8 cellular contexts compared by ENCODE assay signal in genomic region chr12:120468271-120468845, GRCh38. TPM values are rescaled to one million over a fixed set of nuclear protein-coding genes. Genes with fewer than 3 reads are reported as not detected.
DNase-seq lines count a peak whose midpoint lies in the region; ATAC-seq and TF ChIP-seq lines count a peak whose summit lies in the region.

No MANE protein-coding gene starts in this region.

- no peaks in the 10 kb centered on the region for H3K9me3 Mint-ChIP-seq in activated CD8-positive, alpha-beta T cell treated with anti-CD3 and anti-CD28 coated beads, Interleukin-2, amount 10 ng/mL, durations not matched to agents 7 days and 5 days (ENCODE audit: insufficient read depth)

- H4K20me1 ChIP-seq in fibroblast of lung (ENCODE audit: control insufficient read depth, extremely low read depth, insufficient read depth, low read length) (peaks cover 5% of the 10 kb centered on the region), neural cell (ENCODE audit: insufficient read depth) (peaks cover 8% of the 10 kb centered on the region)

- H3K27ac Mint-ChIP-seq in activated CD8-positive, alpha-beta T cell treated with anti-CD3 and anti-CD28 coated beads, Interleukin-2, amount 10 ng/mL, durations not matched to agents 7 days and 5 days: peak overlapping the region; percentile 87

- peaks cover 40% of the 10 kb centered on the region for H3K4me1 Mint-ChIP-seq in activated CD8-positive, alpha-beta T cell treated with anti-CD3 and anti-CD28 coated beads, Interleukin-2, amount 10 ng/mL, durations not matched to agents 7 days and 5 days (ENCODE audit: low read depth)

- TF ChIP-seq EP300 in neural cell (conservative IDR thresholded peaks at IDR 0.05; ENCODE audit: poor library complexity, severe bottlenecking): no peak

- no peaks in the 10 kb centered on the region for H3K27me3 Mint-ChIP-seq in activated CD8-positive, alpha-beta T cell treated with anti-CD3 and anti-CD28 coated beads, Interleukin-2, amount 10 ng/mL, durations not matched to agents 7 days and 5 days (ENCODE audit: low read depth)

- H3K27me3 ChIP-seq in fibroblast of lung (ENCODE audit: control insufficient read depth, insufficient read depth, low read length) (no peaks in the 10 kb centered on the region), neural cell (ENCODE audit: insufficient read depth, low read depth, low read length) (no peaks in the 10 kb centered on the region)

- H3K36me3 ChIP-seq in fibroblast of lung (ENCODE audit: control insufficient read depth, insufficient read depth, low read length) (peaks cover 10% of the 10 kb centered on the region), neural cell (ENCODE audit: insufficient read depth, low read length) (peaks cover 20% of the 10 kb centered on the region)

- DNase-seq in activated gamma-delta T cell treated with Interleukin-2 at 50 U/mL for 16 hours: peak; percentile 14
- no peak for DNase-seq in activated gamma-delta T cell (lab: John Stamatoyannopoulos, UW)
- DNase-seq in LHCN-M2 (ENCODE audit: low read depth): peak; percentile 65
- peak; percentile 45 for DNase-seq in activated CD8-positive, alpha-beta T cell treated with anti-CD3 and anti-CD28 coated beads, Interleukin-2, amount 10 ng/mL, durations not matched to agents 7 days and 5 days
- peak; percentile 63 to 71 for DNase-seq in fibroblast of lung (ENCODE audit: low read depth in 2 of 2)
- no peak for DNase-seq in DMS79 treated with DMSO at 0.1 percent for 48 hours (lab: John Stamatoyannopoulos, UW)

- H3K4me3 ChIP-seq in fibroblast of lung (replicated peaks in 1 of 4; ENCODE audit: control extremely low read depth in 1 of 4, insufficient read depth in 1 of 4, low read depth in 3 of 4, low read length in 4 of 4) (peak overlapping the region; percentile 84 to 92 (median 88)), neural cell (ENCODE audit: low read length) (peak overlapping the region; percentile 97)

- no peaks in the 10 kb centered on the region for H3K9me2 ChIP-seq in neural cell (ENCODE audit: insufficient read depth, low read length)

- no peak for ATAC-seq in activated CD8-positive, alpha-beta T cell treated with anti-CD3 and anti-CD28 coated beads, Interleukin-2, amount 10 ng/mL, durations not matched to agents 7 days and 5 days
- no peak for ATAC-seq in GM19351 (IDR thresholded peaks at IDR 0.05; ENCODE audit: unreplicated experiment)

- POLR2A ChIA-PET in activated CD8-positive, alpha-beta T cell treated with anti-CD3 and anti-CD28 coated beads, Interleukin-2, amount 10 ng/mL, durations not matched to agents 7 days and 5 days (lab: Charles Lee): interaction anchor here (0.6 to 4.0 kb wide), 9 partner anchors 9 to 827 kb away, joined by 3 to 27 read pairs (median 5); partner anchors contain the start of genes COQ5, COX6A1, DYNLL1 and RNU4-1

- H2AFZ ChIP-seq in fibroblast of lung (ENCODE audit: low read length) (peak overlapping the region; percentile 33), neural cell (ENCODE audit: low read depth, low read length) (peak overlapping the region; percentile 40)

- H3K27ac ChIP-seq in fibroblast of lung (ENCODE audit: insufficient read depth, low read length): peak overlapping the region; percentile 76
- peak overlapping the region; percentile 95 for H3K27ac ChIP-seq in neural cell (ENCODE audit: low read length)

- CTCF ChIA-PET in activated CD8-positive, alpha-beta T cell treated with anti-CD3 and anti-CD28 coated beads, Interleukin-2, amount 10 ng/mL, durations not matched to agents 7 days and 5 days (lab: Charles Lee): interaction anchor here (0.6 to 4.7 kb wide), 26 partner anchors 10 to 503 kb away, joined by 3 to 27 read pairs (median 6); partner anchors contain the start of genes COQ5, COX6A1, DYNLL1 and POP5

- H3K9ac ChIP-seq in fibroblast of lung (ENCODE audit: insufficient read depth, low read length): peak overlapping the region; percentile 92
- H3K9ac ChIP-seq in neural cell (ENCODE audit: low read length): peak overlapping the region; percentile 95

- TF ChIP-seq CTCF in fibroblast of lung (conservative IDR thresholded peaks at IDR 0.05 in 1 of 2, IDR thresholded peaks at IDR 0.05 in 1 of 2; ENCODE audit: low read depth in 1 of 2, low read length in 2 of 2) (no peak), neural cell (IDR thresholded peaks at IDR 0.05; ENCODE audit: poor library complexity, severe bottlenecking) (no peak)

- peaks cover 7% of the 10 kb centered on the region for H3F3A ChIP-seq in neural cell (ENCODE audit: insufficient read depth, low read length, poor library complexity, severe bottlenecking)

- H3K4me2 ChIP-seq in fibroblast of lung (ENCODE audit: extremely low read depth, insufficient read depth, low read length) (peak overlapping the region; percentile 96), neural cell (ENCODE audit: low read length) (peak overlapping the region; percentile 62)

- no peak for TF ChIP-seq RAD21 in neural cell (conservative IDR thresholded peaks at IDR 0.05)

- peaks cover 43% of the 10 kb centered on the region for H3K36me3 Mint-ChIP-seq in activated CD8-positive, alpha-beta T cell treated with anti-CD3 and anti-CD28 coated beads, Interleukin-2, amount 10 ng/mL, durations not matched to agents 7 days and 5 days (ENCODE audit: low read depth)

- H3K9me3 ChIP-seq in fibroblast of lung (ENCODE audit: control insufficient read depth, insufficient read depth, low read depth, low read length) (no peaks in the 10 kb centered on the region), neural cell (ENCODE audit: low read length) (no peaks in the 10 kb centered on the region)

- peaks cover 5% of the 10 kb centered on the region for H3K4me1 ChIP-seq in fibroblast of lung (ENCODE audit: control insufficient read depth, extremely low read depth, insufficient read depth, low read length)

- H3K79me2 ChIP-seq in fibroblast of lung (ENCODE audit: control insufficient read depth, insufficient read depth, low read length) (peaks cover 61% of the 10 kb centered on the region), neural cell (replicated peaks; ENCODE audit: insufficient read depth, low read length) (peaks cover 58% of the 10 kb centered on the region)

- peak overlapping the region; percentile 96 for H3K4me3 Mint-ChIP-seq in activated CD8-positive, alpha-beta T cell treated with anti-CD3 and anti-CD28 coated beads, Interleukin-2, amount 10 ng/mL, durations not matched to agents 7 days and 5 days

TF ChIP-seq in neural cell, 6 proteins besides CTCF, POLR2A, EP300 and RAD21:
- TF ChIP-seq TAF1 (IDR thresholded peaks at IDR 0.05; ENCODE audit: low read depth) (no peak), EZH2 (IDR thresholded peaks at IDR 0.05; ENCODE audit: borderline replicate concordance, insufficient read depth, low read length, poor library complexity, severe bottlenecking) (no peak), MXI1 (conservative IDR thresholded peaks at IDR 0.05; ENCODE audit: poor library complexity, severe bottlenecking) (no peak)

RNA-seq across cellular contexts. Expression of gene SRSF9, which starts 1.2 kb away (rescaled TPM):
- total RNA-seq in LHCN-M2 (2014; rRNA removed) (170 and 172 TPM in 2 replicates), fibroblast of lung (176 and 188 TPM in 2 replicates)
- polyA plus RNA-seq in LHCN-M2 (2012): 221 TPM
- 100 to 1,000 TPM; 199 to 219 TPM for total RNA-seq in activated CD8-positive, alpha-beta T cell treated with anti-CD3 and anti-CD28 coated beads, Interleukin-2, amount 10 ng/mL, durations not matched to agents 7 days and 5 days
- polyA plus RNA-seq in fibroblast of lung (150 and 164 TPM in 2 replicates), neural cell (263 and 289 TPM in 2 replicates)
- polyA plus RNA-seq in fibroblast of lung (2012): 184 and 215 TPM in 2 replicates
- polyA minus RNA-seq in fibroblast of lung (ENCODE audit: low replicate concordance) (44.1 and 46.0 TPM in 2 replicates), neural cell (112 and 127 TPM in 2 replicates)

RNA-seq across cellular contexts. Expression of gene GATC, which starts 22.1 kb away (rescaled TPM):
- total RNA-seq in LHCN-M2 (2014; rRNA removed): 24.3 TPM in 2 replicates
- polyA plus RNA-seq in LHCN-M2 (2012): 10.6 TPM
- 10 to 100 TPM; 25.4 to 31.9 TPM for total RNA-seq in activated CD8-positive, alpha-beta T cell treated with anti-CD3 and anti-CD28 coated beads, Interleukin-2, amount 10 ng/mL, durations not matched to agents 7 days and 5 days
- total RNA-seq in fibroblast of lung: 18.2 and 22.3 TPM in 2 replicates
- polyA plus RNA-seq in fibroblast of lung: 17.5 and 18.4 TPM in 2 replicates
- 12.9 and 14.4 TPM in 2 replicates for polyA plus RNA-seq in fibroblast of lung (2012)
- 7.1 and 19.4 TPM in 2 replicates for polyA minus RNA-seq in fibroblast of lung (ENCODE audit: low replicate concordance)
- polyA plus RNA-seq in neural cell: 43.6 and 45.3 TPM in 2 replicates
- polyA minus RNA-seq in neural cell: 41.4 and 47.8 TPM in 2 replicates

RNA-seq across cellular contexts. Expression of gene TRIAP1, which starts 22.2 kb away (rescaled TPM):
- 52.1 and 59.5 TPM in 2 replicates for total RNA-seq in LHCN-M2 (2014; rRNA removed)
- polyA plus RNA-seq in LHCN-M2 (2012): 49.8 TPM
- total RNA-seq in activated CD8-positive, alpha-beta T cell treated with anti-CD3 and anti-CD28 coated beads, Interleukin-2, amount 10 ng/mL, durations not matched to agents 7 days and 5 days: 10 to 100 TPM; 36.2 to 40.9 TPM
- 26.5 and 29.6 TPM in 2 replicates for total RNA-seq in fibroblast of lung
- polyA plus RNA-seq in fibroblast of lung: 47.5 and 52.7 TPM in 2 replicates
- 43.1 and 47.7 TPM in 2 replicates for polyA plus RNA-seq in fibroblast of lung (2012)
- 1.0 and 3.2 TPM in 2 replicates for polyA minus RNA-seq in fibroblast of lung (ENCODE audit: low replicate concordance)
- 40.7 and 45.1 TPM in 2 replicates for polyA plus RNA-seq in neural cell
- polyA minus RNA-seq in neural cell: 21.9 and 22.6 TPM in 2 replicates

RNA-seq across cellular contexts. Expression of gene DYNLL1, which starts 27.6 kb away (rescaled TPM):
- total RNA-seq in LHCN-M2 (2014; rRNA removed) (308 and 404 TPM in 2 replicates), fibroblast of lung (222 and 289 TPM in 2 replicates)
- polyA plus RNA-seq in LHCN-M2 (2012): 1,028 TPM
- total RNA-seq in activated CD8-positive, alpha-beta T cell treated with anti-CD3 and anti-CD28 coated beads, Interleukin-2, amount 10 ng/mL, durations not matched to agents 7 days and 5 days: 100 to 1,000 TPM; 273 to 275 TPM
- polyA plus RNA-seq in fibroblast of lung (616 and 638 TPM in 2 replicates), neural cell (404 and 466 TPM in 2 replicates)
- polyA plus RNA-seq in fibroblast of lung (2012): 638 and 701 TPM in 2 replicates
- polyA minus RNA-seq in fibroblast of lung (ENCODE audit: low replicate concordance) (69.7 and 113 TPM in 2 replicates), neural cell (126 and 149 TPM in 2 replicates)

RNA-seq across cellular contexts. Expression of gene COX6A1, which starts 30.4 kb away (rescaled TPM):
- total RNA-seq in LHCN-M2 (2014; rRNA removed) (378 and 392 TPM in 2 replicates), fibroblast of lung (455 and 512 TPM in 2 replicates)
- polyA plus RNA-seq in LHCN-M2 (2012): 695 TPM
- total RNA-seq in activated CD8-positive, alpha-beta T cell treated with anti-CD3 and anti-CD28 coated beads, Interleukin-2, amount 10 ng/mL, durations not matched to agents 7 days and 5 days: 100 to 1,000 TPM; 337 to 351 TPM
- polyA plus RNA-seq in fibroblast of lung (312 and 427 TPM in 2 replicates), neural cell (1,801 and 2,017 TPM in 2 replicates)
- 437 and 587 TPM in 2 replicates for polyA plus RNA-seq in fibroblast of lung (2012)
- polyA minus RNA-seq in fibroblast of lung (ENCODE audit: low replicate concordance) (422 and 458 TPM in 2 replicates), neural cell (363 and 381 TPM in 2 replicates)

Comparison
In these comparisons a context has a peak if more than half of its experiments do, and no peak if none do; other contexts are left out.
1. DNase-seq: peak in activated gamma-delta T cell treated with Interleukin-2 at 50 U/mL for 16 hours (single experiment), LHCN-M2 (single experiment), activated CD8-positive, alpha-beta T cell treated with anti-CD3 and anti-CD28 coated beads, Interleukin-2, amount 10 ng/mL, durations not matched to agents 7 days and 5 days (single experiment) and fibroblast of lung (2 of 2); none in activated gamma-delta T cell (single experiment) and DMS79 treated with DMSO at 0.1 percent for 48 hours (single experiment).